In the genomic region with DNA sequence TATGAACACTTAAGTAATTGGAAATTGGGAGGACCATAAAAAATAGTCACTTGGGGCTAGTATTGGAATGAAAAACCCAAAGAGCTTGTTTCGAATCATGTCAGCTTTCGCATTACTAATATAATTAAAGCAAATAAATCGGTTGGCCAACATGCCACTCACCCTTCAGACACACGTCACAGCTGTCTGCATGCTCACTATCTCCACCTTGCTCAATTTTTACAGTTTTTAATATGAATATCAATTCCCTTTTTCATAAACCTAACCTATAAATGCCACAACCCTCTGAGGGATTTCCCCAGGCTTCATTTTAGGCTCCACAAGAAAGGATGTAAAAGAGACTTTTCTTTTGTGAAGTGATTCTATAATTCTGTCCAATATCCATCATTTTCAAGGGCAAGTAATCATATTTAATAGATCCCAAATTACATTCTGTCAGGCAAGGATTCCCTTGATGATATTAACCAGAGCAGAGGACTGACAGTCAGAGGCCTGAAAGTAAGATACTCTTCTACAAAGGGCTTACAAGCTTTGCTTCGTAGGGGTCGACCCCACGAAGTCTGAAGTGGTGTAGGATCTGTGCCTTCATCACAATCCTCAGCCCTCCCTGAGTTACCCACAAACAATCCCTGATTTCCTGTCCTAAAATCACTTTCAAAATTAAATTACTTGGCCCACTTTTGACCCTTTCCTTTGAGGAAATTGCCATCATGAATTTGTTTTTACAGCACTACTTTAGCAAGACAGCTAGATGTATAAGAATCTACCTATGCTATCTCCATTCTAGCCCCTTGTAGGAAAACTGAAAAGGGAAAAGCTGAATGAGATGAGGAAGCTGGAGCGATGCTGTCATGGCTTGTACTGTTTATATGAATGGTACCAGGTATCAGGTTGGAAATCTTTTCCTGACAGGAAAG, we compare ENCODE assay signal across 21 cellular contexts. TPM values are rescaled to one million over a fixed set of nuclear protein-coding genes. Genes with fewer than 3 reads are reported as not detected.
A peak's percentile ranks its signal among the peaks of the same experiment; 100 is the strongest.
DNase-seq lines count a peak whose midpoint lies in the region; ATAC-seq, FAIRE-seq and TF ChIP-seq lines count a peak whose summit lies in the region.
"Had no signal": no experiment of that assay in that cellular context is flagged by ENCODE, and none has a peak within 500 bp of the region (broad histone marks: within the 10 kb centered on the region; RNA-seq: fewer than 3 reads in every experiment).

No MANE protein-coding gene starts in this region.

- peak; percentile 15 for ATAC-seq in activated naive CD8-positive, alpha-beta T cell treated with anti-CD3 and anti-CD28 coated beads, Interleukin-2, amount 50 U/mL, for 24 hours
- ATAC-seq: T-cell had no signal

- H3K9ac ChIP-seq in OCI-LY3 (ENCODE audit: low read length) (no peak overlapping the region), H1 (replicated peaks in 1 of 4; ENCODE audit: extremely low read depth in 1 of 4, low read depth in 3 of 4, low read length in 3 of 4) (no peak overlapping the region)

- peaks cover 2% of the 10 kb centered on the region for H3K27me3 Mint-ChIP-seq in activated naive CD8-positive, alpha-beta T cell treated with anti-CD3 and anti-CD28 coated beads, Interleukin-2, amount 50 U/mL, for 24 hours
- no peaks in the 10 kb centered on the region for H3K27me3 Mint-ChIP-seq in activated naive CD8-positive, alpha-beta T cell treated with anti-CD3 and anti-CD28 coated beads for 36 hours
- no peaks in the 10 kb centered on the region for H3K27me3 Mint-ChIP-seq in type B pancreatic cell
- H3K27me3 Mint-ChIP-seq: IgD-negative memory B cell had no signal

- H3K27me3 ChIP-seq in OCI-LY3 (ENCODE audit: low read depth, low read length): no peaks in the 10 kb centered on the region
- H3K27me3 ChIP-seq in H1 (replicated peaks in 1 of 4; ENCODE audit: control insufficient read depth in 3 of 4, extremely low read depth in 1 of 4, insufficient read depth in 3 of 4, low read length in 3 of 4): no peaks in the 10 kb centered on the region

- CTCF ChIA-PET in H1 (lab: Charles Lee; ENCODE audit: partially characterized antibody) (interaction anchor here (0.5 to 1.0 kb wide), 4 partner anchors 11 to 194 kb away, joined by 3 read pairs; no protein-coding TSS in a partner anchor), RWPE1 (lab: Yijun Ruan, JAX) (interaction anchor here (0.6 kb wide), 1 partner anchor 87 kb away, joined by 3 read pairs; no protein-coding TSS in a partner anchor)

- H3K14ac ChIP-seq in H1 (ENCODE audit: insufficient read length): no peak overlapping the region

- no peak overlapping the region for H3K4me3 Mint-ChIP-seq in activated naive CD8-positive, alpha-beta T cell treated with anti-CD3 and anti-CD28 coated beads, Interleukin-2, amount 50 U/mL, for 24 hours
- no peak overlapping the region for H3K4me3 Mint-ChIP-seq in activated naive CD8-positive, alpha-beta T cell treated with anti-CD3 and anti-CD28 coated beads for 36 hours
- H3K4me3 Mint-ChIP-seq in type B pancreatic cell: no peak overlapping the region
- H3K4me3 Mint-ChIP-seq: CD4-positive, alpha-beta memory T cell; IgD-negative memory B cell; T-cell had no signal

- WGBS in H1 (ENCODE audit: extremely low coverage in 1 of 2, insufficient coverage in 1 of 2, insufficient read length in 1 of 2, insufficient replicate concordance in 2 of 2, low coverage in 1 of 2, low lambda C conversion rate in 2 of 2, missing lambda C conversion rate in 1 of 2), 2 experiments: 86% methylated on average over 8 of the region's 8 CpGs; no CpG with 5 or more reads in 1 of the 2 experiments

- H3K4me2 ChIP-seq in OCI-LY3 (ENCODE audit: low read length): peak overlapping the region; percentile 48
- H3K4me2 ChIP-seq in H1 (ENCODE audit: insufficient read depth in 1 of 2, low read depth in 2 of 2, low read length in 2 of 2): no peak overlapping the region

- H3K4me1 ChIP-seq in OCI-LY3 (ENCODE audit: low read length): peaks cover 25% of the 10 kb centered on the region
- H3K4me1 ChIP-seq in H1 (replicated peaks in 1 of 4; ENCODE audit: control insufficient read depth in 3 of 4, insufficient read depth in 4 of 4, low read length in 3 of 4): peaks cover 0 to 4% (median 0%) of the 10 kb centered on the region in 4 experiments; a peak in 2 of 7 replicates

- no peak overlapping the region for H4K5ac ChIP-seq in H1 (ENCODE audit: insufficient read length, low read depth, low read length)

- no peak overlapping the region for H2AK5ac ChIP-seq in H1 (ENCODE audit: low read depth, low read length)

- H3K4me3 ChIP-seq in OCI-LY3 (ENCODE audit: low read length): peak overlapping the region; percentile 19
- H3K4me3 ChIP-seq in H1 (ENCODE audit: extremely low read depth in 1 of 4, insufficient read depth in 2 of 4, low read depth in 3 of 4, low read length in 4 of 4): no peak overlapping the region
- H3K4me3 ChIP-seq: HAP-1 had no signal

- no peaks in the 10 kb centered on the region for H3K23me2 ChIP-seq in H1 (ENCODE audit: low read depth, low read length)

- H2BK5ac ChIP-seq in H1 (ENCODE audit: low read depth, low read length): peak overlapping the region; percentile 84; the same call in 1 of the 2 replicates

- no peak for TF ChIP-seq EP300 in H1 (IDR thresholded peaks at IDR 0.05; ENCODE audit: borderline replicate concordance in 1 of 2, low read depth in 2 of 2, low read length in 2 of 2)

- no peak for TF ChIP-seq POLR2A in H1 (IDR thresholded peaks at IDR 0.05; ENCODE audit: control extremely low read depth in 1 of 2, low read depth in 2 of 2, low read length in 2 of 2)

- TF ChIP-seq CTCF in OCI-LY3 (IDR thresholded peaks at IDR 0.05; ENCODE audit: low read depth, low read length): no peak
- TF ChIP-seq CTCF in H1 (IDR thresholded peaks at IDR 0.05; ENCODE audit: control extremely low read depth in 1 of 3, insufficient read depth in 1 of 3, low read depth in 1 of 3, low read length in 3 of 3): no peak
- no peak for TF ChIP-seq CTCF in type B pancreatic cell (conservative IDR thresholded peaks at IDR 0.05)
- TF ChIP-seq CTCF in RWPE1 (conservative IDR thresholded peaks at IDR 0.05; ENCODE audit: low read depth): no peak
- TF ChIP-seq CTCF in GM20000 (IDR thresholded peaks at IDR 0.05; ENCODE audit: extremely low read depth, missing control alignments): no peak

- H2BK15ac ChIP-seq in H1 (ENCODE audit: low read length): no peak overlapping the region

- no peak overlapping the region for H3K4ac ChIP-seq in H1 (replicated peaks; ENCODE audit: insufficient read length, low read depth, low read length)

- no peaks in the 10 kb centered on the region for H3K36me3 Mint-ChIP-seq in activated naive CD8-positive, alpha-beta T cell treated with anti-CD3 and anti-CD28 coated beads, Interleukin-2, amount 50 U/mL, for 24 hours (ENCODE audit: low read depth)
- no peaks in the 10 kb centered on the region for H3K36me3 Mint-ChIP-seq in activated naive CD8-positive, alpha-beta T cell treated with anti-CD3 and anti-CD28 coated beads for 36 hours
- H3K36me3 Mint-ChIP-seq in type B pancreatic cell: no peaks in the 10 kb centered on the region
- H3K36me3 Mint-ChIP-seq: CD4-positive, alpha-beta memory T cell; IgD-negative memory B cell; T-cell had no signal

- H3K18ac ChIP-seq in H1 (ENCODE audit: extremely low read depth, low read length): no peak overlapping the region

- no peaks in the 10 kb centered on the region for H4K20me1 ChIP-seq in OCI-LY3 (ENCODE audit: insufficient read depth, low read length)
- no peaks in the 10 kb centered on the region for H4K20me1 ChIP-seq in H1 (replicated peaks in 1 of 2; ENCODE audit: control insufficient read depth in 1 of 2, insufficient read depth in 2 of 2, low read length in 2 of 2)

- H4K91ac ChIP-seq in H1 (replicated peaks; ENCODE audit: insufficient read length, low read length): no peak overlapping the region

- no peak overlapping the region for H3K27ac Mint-ChIP-seq in activated naive CD8-positive, alpha-beta T cell treated with anti-CD3 and anti-CD28 coated beads, Interleukin-2, amount 50 U/mL, for 24 hours
- no peak overlapping the region for H3K27ac Mint-ChIP-seq in activated naive CD8-positive, alpha-beta T cell treated with anti-CD3 and anti-CD28 coated beads for 36 hours
- H3K27ac Mint-ChIP-seq in type B pancreatic cell: peak overlapping the region; percentile 2
- H3K27ac Mint-ChIP-seq: CD4-positive, alpha-beta memory T cell; IgD-negative memory B cell; T-cell had no signal

- 0 out of 2 replicates have a peak overlapping the region, but pooled peaks have one; percentile 22 for H2BK20ac ChIP-seq in H1 (ENCODE audit: low read length)

- H3K4me1 Mint-ChIP-seq in activated naive CD8-positive, alpha-beta T cell treated with anti-CD3 and anti-CD28 coated beads, Interleukin-2, amount 50 U/mL, for 24 hours: peaks cover 11% of the 10 kb centered on the region
- peaks cover 9% of the 10 kb centered on the region for H3K4me1 Mint-ChIP-seq in activated naive CD8-positive, alpha-beta T cell treated with anti-CD3 and anti-CD28 coated beads for 36 hours
- peaks cover 17% of the 10 kb centered on the region for H3K4me1 Mint-ChIP-seq in type B pancreatic cell (ENCODE audit: unreplicated experiment)
- H3K4me1 Mint-ChIP-seq: CD4-positive, alpha-beta memory T cell; T-cell had no signal

- H3K27ac ChIP-seq in OCI-LY3 (ENCODE audit: low read length) (no peak overlapping the region), H1 (ENCODE audit: low read depth, low read length) (no peak overlapping the region), RWPE1 (no peak overlapping the region)
- H3K27ac ChIP-seq: 22Rv1 had no signal

- FAIRE-seq in H1 (lab: Jason Lieb, UNC): no peak

- no peak overlapping the region for H3K23ac ChIP-seq in H1 (ENCODE audit: insufficient read length)

- H2BK120ac ChIP-seq in H1 (replicated peaks; ENCODE audit: low read depth, low read length): peak overlapping the region; percentile 28

- H3K36me3 ChIP-seq in OCI-LY3 (replicated peaks; ENCODE audit: low read depth, low read length) (no peaks in the 10 kb centered on the region), H1 (ENCODE audit: control insufficient read depth in 2 of 4, insufficient read depth in 4 of 4, low read length in 3 of 4) (no peaks in the 10 kb centered on the region)
- H3K36me3 ChIP-seq: HAP-1 had no signal

- no peak overlapping the region for H4K8ac ChIP-seq in H1 (ENCODE audit: extremely low read depth, insufficient read depth, low read length)

- H3K9me3 ChIP-seq in OCI-LY3 (ENCODE audit: insufficient read depth, low read length) (no peaks in the 10 kb centered on the region), H1 (ENCODE audit: insufficient read depth in 2 of 2, low read depth in 1 of 2, low read length in 1 of 2) (no peaks in the 10 kb centered on the region; a peak in 1 of 4 replicates)
- H3K9me3 ChIP-seq: HAP-1 had no signal

- H3K79me2 ChIP-seq in OCI-LY3 (ENCODE audit: low read length): no peaks in the 10 kb centered on the region
- H3K79me2 ChIP-seq in H1 (ENCODE audit: control insufficient read depth in 1 of 2, insufficient read depth in 2 of 2, low read length in 2 of 2): no peaks in the 10 kb centered on the region

- no peaks in the 10 kb centered on the region for H3K9me3 Mint-ChIP-seq in activated naive CD8-positive, alpha-beta T cell treated with anti-CD3 and anti-CD28 coated beads, Interleukin-2, amount 50 U/mL, for 24 hours
- no peaks in the 10 kb centered on the region for H3K9me3 Mint-ChIP-seq in activated naive CD8-positive, alpha-beta T cell treated with anti-CD3 and anti-CD28 coated beads for 36 hours
- H3K9me3 Mint-ChIP-seq in type B pancreatic cell: no peaks in the 10 kb centered on the region
- H3K9me3 Mint-ChIP-seq: CD4-positive, alpha-beta memory T cell; T-cell had no signal

- H3K79me1 ChIP-seq in H1 (ENCODE audit: low read depth, low read length): no peaks in the 10 kb centered on the region

- H3K56ac ChIP-seq in H1 (replicated peaks; ENCODE audit: insufficient read length, low read depth, low read length): no peak overlapping the region

- no peak overlapping the region for H2BK12ac ChIP-seq in H1 (ENCODE audit: low read depth, low read length)

- DNase-seq in activated naive CD8-positive, alpha-beta T cell treated with anti-CD3 and anti-CD28 coated beads, Interleukin-2, amount 50 U/mL, for 24 hours: no peak
- DNase-seq in activated naive CD8-positive, alpha-beta T cell treated with anti-CD3 and anti-CD28 coated beads for 36 hours: no peak
- DNase-seq in H1 (ENCODE audit: low read depth in 1 of 2, low spot score in 2 of 2) (no peak), type B pancreatic cell (ENCODE audit: extremely low spot score, unreplicated experiment) (no peak), RWPE1 (ENCODE audit: low spot score) (no peak), DMS153 (lab: John Stamatoyannopoulos, UW) (no peak), GM20000 (ENCODE audit: low spot score) (no peak)
- DNase-seq: CD4-positive, alpha-beta memory T cell; DMS79; NCI-H1417; NCI-H1930; NCI-H2171; NCI-H510A treated with DMSO at 0.1 percent for 48 hours; NCI-H82; T-cell had no signal

- no peak for TF ChIP-seq RAD21 in H1 (IDR thresholded peaks at IDR 0.05 in 1 of 2, conservative IDR thresholded peaks at IDR 0.05 in 1 of 2; ENCODE audit: low read depth in 2 of 2, low read length in 2 of 2)

- H2AFZ ChIP-seq in OCI-LY3 (ENCODE audit: low read depth, low read length): no peak overlapping the region
- no peak overlapping the region for H2AFZ ChIP-seq in H1 (ENCODE audit: low read length)

- POLR2A ChIA-PET in H1 (lab: Charles Lee; ENCODE audit: partially characterized antibody): interaction anchor here (0.6 kb wide), 1 partner anchor 56 kb away, joined by 3 read pairs; no protein-coding TSS in a partner anchor
- POLR2A ChIA-PET in RWPE1 (lab: Yijun Ruan, JAX; ENCODE audit: low non-redundant PET): no interaction called here

RNA-seq across cellular contexts. Expression of gene NANOGP8, which starts 44.5 kb away (rescaled TPM):
- not detected for total RNA-seq in activated naive CD8-positive, alpha-beta T cell treated with anti-CD3 and anti-CD28 coated beads for 36 hours
- total RNA-seq in H1 (2021; fragmentation: NEBNext Ultra II Directional; extraction: Animal tissue kit (Norgen Biotek cat#: 25700)): 31.9 and 40.6 TPM in 2 replicates
- polyA plus RNA-seq in H1 (2011; rRNA removed): 14.5 and 23.3 TPM in 2 replicates
- polyA plus RNA-seq in H1 (2011; cell fraction: cytosol; rRNA removed): 28.1 TPM
- polyA plus RNA-seq in H1 (2011; cell fraction: nucleus; rRNA removed): 19.2 TPM
- 14.8 to 25.4 TPM (median 23.2 TPM) in 4 replicates for polyA plus RNA-seq in H1 (2012, experiment 1 of 2)
- 10.2 TPM for polyA plus RNA-seq in H1 (2012, experiment 2 of 2)
- 27.9 TPM for polyA plus RNA-seq in H1 (2013, experiment 1 of 2)
- polyA plus RNA-seq in H1 (2013, experiment 2 of 2): 31.3 TPM
- polyA minus RNA-seq in H1 (2011; rRNA and poly(A)+ RNA removed): 41.9 and 69.1 TPM in 2 replicates
- polyA minus RNA-seq in H1 (2011; cell fraction: cytosol; rRNA and poly(A)+ RNA removed): 13.1 TPM
- polyA minus RNA-seq in H1 (2011; cell fraction: nucleus; rRNA and poly(A)+ RNA removed): 10.2 TPM
- not detected in 2 replicates for total RNA-seq in type B pancreatic cell (ENCODE audit: low replicate concordance)
- total RNA-seq: CD4-positive, alpha-beta memory T cell; SK-MEL-5 had no signal
- polyA plus RNA-seq: BJ; CD4-positive, alpha-beta memory T cell; IgD-negative memory B cell had no signal

RNA-seq across cellular contexts. Expression of gene ZNF770, which starts 52.5 kb away (rescaled TPM):
- total RNA-seq in activated naive CD8-positive, alpha-beta T cell treated with anti-CD3 and anti-CD28 coated beads for 36 hours: 10 to 100 TPM; 73.2 to 74.5 TPM
- 121 and 143 TPM in 2 replicates for total RNA-seq in H1 (2021; fragmentation: NEBNext Ultra II Directional; extraction: Animal tissue kit (Norgen Biotek cat#: 25700))
- 15.3 and 24.8 TPM in 2 replicates for polyA plus RNA-seq in H1 (2011; rRNA removed)
- 28.3 TPM for polyA plus RNA-seq in H1 (2011; cell fraction: cytosol; rRNA removed)
- 17.1 TPM for polyA plus RNA-seq in H1 (2011; cell fraction: nucleus; rRNA removed)
- 26.2 to 49.5 TPM (median 32.9 TPM) in 4 replicates for polyA plus RNA-seq in H1 (2012, experiment 1 of 2)
- 2.4 TPM for polyA plus RNA-seq in H1 (2012, experiment 2 of 2)
- 80.4 TPM for polyA plus RNA-seq in H1 (2013, experiment 1 of 2)
- 80.6 TPM for polyA plus RNA-seq in H1 (2013, experiment 2 of 2)
- polyA minus RNA-seq in H1 (2011; rRNA and poly(A)+ RNA removed): 90.1 and 195 TPM in 2 replicates
- polyA minus RNA-seq in H1 (2011; cell fraction: cytosol; rRNA and poly(A)+ RNA removed): 62.8 TPM
- polyA minus RNA-seq in H1 (2011; cell fraction: nucleus; rRNA and poly(A)+ RNA removed): 98.2 TPM
- total RNA-seq in type B pancreatic cell (ENCODE audit: low replicate concordance): 58.7 and 68.3 TPM in 2 replicates

Comparison
In these comparisons a context has a peak if more than half of its experiments do, and no peak if none do; other contexts are left out.
1. RNA of gene NANOGP8, which starts 44.5 kb away (total RNA-seq): 31.9 to 40.6 TPM in H1; not detected in type B pancreatic cell and not detected in activated naive CD8-positive, alpha-beta T cell treated with anti-CD3 and anti-CD28 coated beads for 36 hours; every median in the first group is over 10 times any median in the second.